In genomic region chr6:164142312-164142711, GRCh38 we compare ENCODE assay signal across 27 cellular contexts.
"Had no signal": no experiment of that assay in that cellular context is flagged by ENCODE, and none has a peak within 500 bp of the region (broad histone marks: within the 10 kb centered on the region; RNA-seq: fewer than 3 reads in every experiment).

No MANE protein-coding gene starts in this region.

- H3K27ac ChIP-seq: adrenal gland, body of pancreas, cardiac muscle cell, foreskin keratinocyte, heart left ventricle, neural progenitor cell, right atrium auricular region, upper lobe of right lung had no signal

- H3K4me3 ChIP-seq: adrenal gland, body of pancreas, cardiac muscle cell, heart left ventricle, neural progenitor cell, right atrium auricular region, upper lobe of right lung had no signal

- H3K9ac ChIP-seq: neural progenitor cell had no signal

- H3K4me1 ChIP-seq: adrenal gland, body of pancreas, foreskin keratinocyte, heart left ventricle, right atrium auricular region, upper lobe of right lung had no signal

- H3K27me3 ChIP-seq: adrenal gland, body of pancreas, cardiac muscle cell, foreskin keratinocyte, heart left ventricle, neural progenitor cell, right atrium auricular region, upper lobe of right lung had no signal

- DNase-seq: activated CD4-positive, alpha-beta memory T cell treated with anti-CD3 and anti-CD28 coated beads for 36 hours; activated CD4-positive, alpha-beta T cell treated with anti-CD3 and anti-CD28 coated beads, Interleukin-2, amount 10 ng/mL, durations not matched to agents 24 days and 14 days; activated CD4-positive, CD25-positive, alpha-beta regulatory T cell treated with anti-CD3 and anti-CD28 coated beads, Interleukin-2, amount 50 U/mL, for 72 hours; activated CD8-positive, alpha-beta memory T cell treated with anti-CD3 and anti-CD28 coated beads, Interleukin-2, amount 50 U/mL, for 4 hours; activated effector memory CD4-positive, alpha-beta T cell treated with anti-CD3 and anti-CD28 coated beads, Interleukin-2, amount 50 U/mL, for 16 hours; activated naive CD4-positive, alpha-beta T cell treated with anti-CD3 and anti-CD28 coated beads for 36 hours; activated naive CD8-positive, alpha-beta T cell treated with anti-CD3 and anti-CD28 coated beads for 36 hours; activated T-cell treated with anti-CD3 and anti-CD28 coated beads, Interleukin-2, amount 50 U/mL, for 1 hour; adrenal gland; aorta; body of pancreas; cortex of kidney; foreskin keratinocyte; heart left ventricle; hypothalamus; natural killer cell; stimulated activated CD4-positive, alpha-beta T cell treated with anti-CD3 and anti-CD28 coated beads, Interleukin-12 subunit alpha, Interleukin-12 subunit beta, amount 100 ng/mL, for 4 hours; stimulated activated CD4-positive, alpha-beta T cell treated with anti-CD3 and anti-CD28 coated beads, Interleukin-4, amount 100 ng/mL, for 24 hours; stimulated activated naive CD8-positive, alpha-beta T cell treated with anti-CD3 and anti-CD28 coated beads, Interleukin-15, amount 100 ng/mL, for 72 hours; substantia nigra; T-helper 17 cell; upper lobe of right lung had no signal

- H2AFZ ChIP-seq: neural progenitor cell had no signal

- ATAC-seq: body of pancreas; esophagus mucosa; foreskin keratinocyte; heart left ventricle; natural killer cell; stimulated activated effector memory CD8-positive, alpha-beta T cell treated with anti-CD3 and anti-CD28 coated beads, Interleukin-12 subunit alpha, Interleukin-12 subunit beta, amount 100 ng/mL, for 72 hours; stimulated activated naive CD8-positive, alpha-beta T cell treated with anti-CD3 and anti-CD28 coated beads, Interleukin-15, amount 100 ng/mL, for 72 hours; T-helper 17 cell; upper lobe of right lung had no signal

- H3K9me3 ChIP-seq: adrenal gland, body of pancreas, heart left ventricle, right atrium auricular region, upper lobe of right lung had no signal

- H3K36me3 ChIP-seq: adrenal gland, cardiac muscle cell, heart left ventricle, neural progenitor cell, right atrium auricular region, upper lobe of right lung had no signal

- H3K4me2 ChIP-seq: neural progenitor cell had no signal
